10 cellular contexts compared by ENCODE assay signal in the genomic region with DNA sequence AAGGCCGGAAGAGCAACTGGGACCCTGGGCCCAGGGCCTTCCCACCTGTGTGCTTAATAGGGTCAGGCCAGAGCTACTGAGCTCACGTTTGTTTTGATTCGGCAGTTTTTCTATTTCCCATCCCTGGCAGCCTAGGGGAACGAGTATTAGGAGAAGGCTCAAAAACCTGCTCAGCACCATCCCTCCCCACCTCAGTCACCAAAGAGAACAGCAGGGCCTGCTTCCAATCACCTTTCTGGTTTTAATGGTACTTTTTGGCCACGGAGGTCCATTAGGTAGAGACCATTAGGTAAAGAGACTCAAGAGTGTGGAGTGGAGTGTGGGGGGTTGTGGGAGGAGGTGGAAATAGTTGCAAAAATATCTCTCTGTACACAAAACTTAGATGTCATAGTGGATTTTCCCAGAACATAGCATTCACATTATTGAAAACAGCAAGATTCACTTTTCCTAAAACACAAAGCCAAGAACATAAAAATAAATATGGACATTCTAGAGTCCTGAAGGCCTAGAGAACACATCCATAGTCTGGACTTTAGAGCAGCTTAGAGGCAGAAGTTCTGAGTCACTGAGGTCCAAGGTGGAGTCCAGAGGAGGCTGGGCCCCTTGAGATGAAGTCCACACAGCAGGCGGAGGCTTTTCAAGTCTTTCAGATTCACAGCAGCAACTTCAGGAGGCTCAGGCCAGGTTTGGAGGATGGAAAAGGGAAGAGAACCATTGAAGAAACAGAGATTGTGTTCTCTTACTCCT. TPM values are rescaled to one million over a fixed set of nuclear protein-coding genes. Genes with fewer than 3 reads are reported as not detected.
DNase-seq lines count a peak whose midpoint lies in the region; TF ChIP-seq lines count a peak whose summit lies in the region.
"Had no signal": no experiment of that assay in that cellular context is flagged by ENCODE, and none has a peak within 500 bp of the region (broad histone marks: within the 10 kb centered on the region; RNA-seq: fewer than 3 reads in every experiment).

No MANE protein-coding gene starts in this region.

- H3K36me3 Mint-ChIP-seq in CD4-positive, alpha-beta memory T cell = peaks cover 30 to 38% of the 10 kb centered on the region in 2 donors
- H3K36me3 Mint-ChIP-seq in nephron (ENCODE audit: low read depth) = peaks cover 28% of the 10 kb centered on the region

- H3K27me3 ChIP-seq in CD4-positive, alpha-beta memory T cell (ENCODE audit: insufficient read depth, low read length) = no peaks in the 10 kb centered on the region
- H3K27me3 ChIP-seq in PC-9 (ENCODE audit: insufficient read depth, low read depth) (no peaks in the 10 kb centered on the region), endocrine pancreas (ENCODE audit: control insufficient read depth, insufficient read depth, low read length) (no peaks in the 10 kb centered on the region)

- no peaks in the 10 kb centered on the region for H4K20me1 ChIP-seq in PC-9 (ENCODE audit: insufficient read depth)

- peaks cover 25% of the 10 kb centered on the region for H3K4me1 ChIP-seq in CD4-positive, alpha-beta memory T cell (ENCODE audit: insufficient read depth, low read length)
- H3K4me1 ChIP-seq in PC-9 (replicated peaks; ENCODE audit: insufficient read depth) = peaks cover 47% of the 10 kb centered on the region
- H3K4me1 ChIP-seq in endocrine pancreas (ENCODE audit: control insufficient read depth, insufficient read depth, low read length) = no peaks in the 10 kb centered on the region

- H3K27ac ChIP-seq in CD4-positive, alpha-beta memory T cell (ENCODE audit: low read depth, low read length) = no peak overlapping the region
- peak overlapping the region; percentile 68 for H3K27ac ChIP-seq in PC-9

- CTCF ChIA-PET in CD4-positive, alpha-beta memory T cell (lab: Charles Lee; ENCODE audit: partially characterized antibody) = interaction anchor here (1.0 to 10.6 kb wide), 3 partner anchors 22 to 29 kb away, joined by 3 to 79 read pairs (median 7); no protein-coding TSS in a partner anchor
- CTCF ChIA-PET in PC-9 (lab: Charles Lee) = interaction anchor here (0.7 to 1.5 kb wide), 3 partner anchors 15 to 23 kb away, joined by 3 to 12 read pairs (median 4); no protein-coding TSS in a partner anchor

- H3K27me3 Mint-ChIP-seq in CD4-positive, alpha-beta memory T cell = no peaks in the 10 kb centered on the region
- no peaks in the 10 kb centered on the region for H3K27me3 Mint-ChIP-seq in nephron (ENCODE audit: low read depth)

- H3K36me3 ChIP-seq in CD4-positive, alpha-beta memory T cell (ENCODE audit: insufficient read depth, low read length) = peaks cover 48% of the 10 kb centered on the region
- H3K36me3 ChIP-seq in PC-9 (ENCODE audit: low read depth) (no peaks in the 10 kb centered on the region), endocrine pancreas (ENCODE audit: control insufficient read depth, insufficient read depth, low read length) (peaks cover 13% of the 10 kb centered on the region)

- POLR2A ChIA-PET in CD4-positive, alpha-beta memory T cell (lab: Charles Lee; ENCODE audit: partially characterized antibody) = interaction anchor here (2.9 to 15.2 kb wide), 3 partner anchors 15 to 27 kb away, joined by 10 to 159 read pairs (median 67); partner anchors contain the start of gene NUAK2
- POLR2A ChIA-PET in PC-9 (lab: Charles Lee; ENCODE audit: unreplicated experiment) = interaction anchor here (1.0 kb wide), 1 partner anchor 17 kb away, joined by 5 read pairs; no protein-coding TSS in a partner anchor

- no peaks in the 10 kb centered on the region for H3K79me2 ChIP-seq in PC-9 (ENCODE audit: low read depth)

- TF ChIP-seq CTCF in PC-9 (conservative IDR thresholded peaks at IDR 0.05) = no peak
- no peak for TF ChIP-seq CTCF in nephron (IDR thresholded peaks at IDR 0.05; ENCODE audit: unreplicated experiment in 3 of 3)

- H3K4me3 Mint-ChIP-seq in CD4-positive, alpha-beta memory T cell = no peak overlapping the region
- peak overlapping the region in 1 of 3 experiments; percentile 67 for H3K4me3 Mint-ChIP-seq in nephron

- H3K9me3 ChIP-seq in CD4-positive, alpha-beta memory T cell (ENCODE audit: control insufficient read depth in 1 of 2, low read length in 2 of 2) = no peaks in the 10 kb centered on the region
- H3K9me3 ChIP-seq in PC-9 (ENCODE audit: insufficient read depth, low read depth) (no peaks in the 10 kb centered on the region), endocrine pancreas (ENCODE audit: control insufficient read depth, low read length) (no peaks in the 10 kb centered on the region)

- H2AFZ ChIP-seq in PC-9 = no peak overlapping the region

- peak overlapping the region; percentile 66 for H3K9ac ChIP-seq in endocrine pancreas (ENCODE audit: control insufficient read depth, insufficient read depth, low read length)

- H3F3A ChIP-seq in PC-9 (ENCODE audit: insufficient read depth, low read depth) = peaks cover 23% of the 10 kb centered on the region; the same call in 1 of the 2 replicates

- no peak overlapping the region for H3K4me3 ChIP-seq in CD4-positive, alpha-beta memory T cell (ENCODE audit: low read length in 2 of 2)
- peak overlapping the region; percentile 15; the same call in 1 of the 2 replicates for H3K4me3 ChIP-seq in PC-9
- H3K4me3 ChIP-seq in endocrine pancreas (ENCODE audit: control insufficient read depth, insufficient read depth, low read length) = no peak overlapping the region

- DNase-seq in CD4-positive, alpha-beta memory T cell = no peak
- DNase-seq in PC-9 (no peak), UCSD-AML1 (lab: John Stamatoyannopoulos, UW; ENCODE audit: unreplicated experiment) (no peak), NCI-H2107 treated with DMSO at 0.1 percent for 48 hours (lab: John Stamatoyannopoulos, UW; ENCODE audit: unreplicated experiment) (no peak), medulla oblongata (ENCODE audit: extremely low spot score) (no peak), COR-L47 (lab: John Stamatoyannopoulos, UW) (no peak)
- DNase-seq: DND-41; stimulated activated CD4-positive, alpha-beta T cell treated with anti-CD3 and anti-CD28 coated beads, Interleukin-12 subunit alpha, Interleukin-12 subunit beta, amount 100 ng/mL, for 4 hours had no signal

- peaks cover 27 to 61% (median 41%) of the 10 kb centered on the region in 4 donors for H3K4me1 Mint-ChIP-seq in CD4-positive, alpha-beta memory T cell
- H3K4me1 Mint-ChIP-seq in nephron = peaks cover 39% of the 10 kb centered on the region

- intact Hi-C loops in CD4-positive, alpha-beta memory T cell (cut with micrococcal nuclease) = no loop called here
- intact Hi-C loops in PC-9 (cut with micrococcal nuclease; ENCODE audit: unreplicated experiment) = loop anchor here (1.0 kb wide), 3 partner anchors 15 to 28 kb away; no protein-coding TSS in a partner anchor

- peak overlapping the region; percentile 66 for H3K4me2 ChIP-seq in PC-9

- no peaks in the 10 kb centered on the region for H3K9me3 Mint-ChIP-seq in CD4-positive, alpha-beta memory T cell
- H3K9me3 Mint-ChIP-seq in nephron = no peaks in the 10 kb centered on the region

- peak overlapping the region in 4 of 7 donors; percentile 75 to 81 (median 80) for H3K27ac Mint-ChIP-seq in CD4-positive, alpha-beta memory T cell
- H3K27ac Mint-ChIP-seq in nephron = peak overlapping the region; percentile 94 to 99 (median 96)

- H3K9me2 ChIP-seq in PC-9 (ENCODE audit: insufficient read depth) = no peaks in the 10 kb centered on the region

- BruUV-seq in PC-9 (replicated peaks; lab: Mats Ljungman, UMichigan) = TSS peak; percentile 28

RNA-seq across cellular contexts. Expression of gene NUAK2, which starts 19.5 kb away (rescaled TPM):
- total RNA-seq in CD4-positive, alpha-beta memory T cell = 10 to 100 TPM; 32.5 to 32.8 TPM
- polyA plus RNA-seq in CD4-positive, alpha-beta memory T cell = 10 to 100 TPM in 1 of 2 donors, 1 to 10 TPM in 1; 8.5 to 35.7 TPM
- 3.8 and 3.9 TPM in 2 replicates for total RNA-seq in PC-9 (2021)

RNA-seq across cellular contexts. Expression of gene KLHDC8A, which starts 54.7 kb away (rescaled TPM):
- not detected for total RNA-seq in CD4-positive, alpha-beta memory T cell
- not detected for polyA plus RNA-seq in CD4-positive, alpha-beta memory T cell
- total RNA-seq in PC-9 (2021) = not detected in 2 replicates
